In the genomic region with DNA sequence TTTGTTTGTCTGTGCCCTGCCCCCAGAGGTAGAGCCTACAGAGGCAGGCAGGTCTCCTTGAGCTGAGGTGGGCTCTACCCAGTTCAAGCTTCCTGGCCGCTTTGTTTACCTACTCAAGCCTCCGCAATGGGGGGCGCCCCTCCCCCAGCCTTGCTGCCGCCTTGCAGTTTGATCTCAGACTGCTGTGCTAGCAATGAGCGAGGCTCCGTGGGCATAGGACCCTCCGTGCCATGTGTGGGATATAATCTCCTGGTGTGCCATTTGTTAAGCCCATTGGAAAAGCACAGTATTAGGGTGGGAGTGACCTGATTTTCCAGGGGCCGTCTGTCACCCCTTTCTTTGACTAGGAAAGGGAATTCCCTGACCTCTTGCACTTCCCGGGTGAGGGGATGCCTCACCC, we compare ENCODE assay signal across 14 cellular contexts. TPM values are rescaled to one million over a fixed set of nuclear protein-coding genes. Genes with fewer than 3 reads are reported as not detected.
DNase-seq lines count a peak whose midpoint lies in the region; TF ChIP-seq lines count a peak whose summit lies in the region.
"Not testable (repeated sequence)": the region's sequence is repeated elsewhere in the genome, so short reads cannot be mapped to it uniquely, and the experiment has no call there.
"Had no signal": no experiment of that assay in that cellular context is flagged by ENCODE, and none has a peak within 500 bp of the region (broad histone marks: within the 10 kb centered on the region; RNA-seq: fewer than 3 reads in every experiment).

No MANE protein-coding gene starts in this region.

- H3K27me3 Mint-ChIP-seq in chondrocyte (ENCODE audit: low read depth); osteocyte (ENCODE audit: unreplicated experiment): not testable (repeated sequence)

- DNase-seq in activated CD8-positive, alpha-beta memory T cell treated with anti-CD3 and anti-CD28 coated beads for 24 hours, result peak; percentile 26
- DNase-seq in chondrocyte (ENCODE audit: low spot score) (peak; percentile 34), osteocyte (ENCODE audit: extremely low spot score, unreplicated experiment) (peak; percentile 76)

- not testable (repeated sequence) for H3K36me3 Mint-ChIP-seq in chondrocyte (ENCODE audit: low read depth); osteocyte (ENCODE audit: unreplicated experiment)

- H3K4me3 Mint-ChIP-seq in chondrocyte (ENCODE audit: unreplicated experiment); osteocyte (ENCODE audit: unreplicated experiment): not testable (repeated sequence)

- TF ChIP-seq CTCF in chondrocyte (IDR thresholded peaks at IDR 0.05); osteocyte (IDR thresholded peaks at IDR 0.05): not testable (repeated sequence)

- H3K9me3 Mint-ChIP-seq in chondrocyte (ENCODE audit: low read depth), result peaks cover 45% of the 10 kb centered on the region
- peaks cover 35% of the 10 kb centered on the region for H3K9me3 Mint-ChIP-seq in osteocyte (ENCODE audit: unreplicated experiment)

- not testable (repeated sequence) for H3K4me1 Mint-ChIP-seq in chondrocyte (ENCODE audit: low read depth); osteocyte (ENCODE audit: unreplicated experiment)

- H3K27ac Mint-ChIP-seq in chondrocyte (ENCODE audit: unreplicated experiment); osteocyte (ENCODE audit: unreplicated experiment): not testable (repeated sequence)

RNA-seq across cellular contexts. Expression of a gene that starts 20.2 kb away (rescaled TPM):
- not detected in 3 replicates for total RNA-seq in chondrocyte
- total RNA-seq in osteocyte, result not detected in 2 replicates
- total RNA-seq: A172; A673; B cell; Caco-2; Calu3; CD4-positive, alpha-beta memory T cell; CD4-positive, alpha-beta T cell; CD4-positive, CD25-positive, alpha-beta regulatory T cell; CD8-positive, alpha-beta memory T cell; CD8-positive, alpha-beta T cell; Daoy had no signal

Comparison
In these comparisons a context has a peak if more than half of its experiments do, and no peak if none do; other contexts are left out.
1. DNase-seq: peak in every context shown above with its lines; median percentile 76 in osteocyte; 34 in chondrocyte; 26 in activated CD8-positive, alpha-beta memory T cell treated with anti-CD3 and anti-CD28 coated beads for 24 hours.